ENCODE assay signal across 8 cellular contexts in genomic region chr14:77760381-77761204, GRCh38. TPM values are rescaled to one million over a fixed set of nuclear protein-coding genes. Genes with fewer than 3 reads are reported as not detected.
DNase-seq lines count a peak whose midpoint lies in the region; ATAC-seq and TF ChIP-seq lines count a peak whose summit lies in the region.

Gene SNW1, minus strand, starts transcription at chr14:77761156. Its CDS starts 29 bp downstream, at chr14:77761127.

- H3K27ac Mint-ChIP-seq in chondrocyte (ENCODE audit: unreplicated experiment) = peak within 1 kb of the TSS; percentile 99

- H3K36me3 Mint-ChIP-seq in chondrocyte (ENCODE audit: low read depth) = no peaks in the 10 kb centered on the region

- H3K9me3 Mint-ChIP-seq in chondrocyte (ENCODE audit: low read depth) = no peaks in the 10 kb centered on the region

- H3K4me3 ChIP-seq in kidney epithelial cell (ENCODE audit: low read depth, low read length) = peak within 1 kb of the TSS; percentile 67

- no peaks in the 10 kb centered on the region for H3K27me3 Mint-ChIP-seq in chondrocyte (ENCODE audit: low read depth)

- peaks cover 34% of the 10 kb centered on the region for H3K4me1 Mint-ChIP-seq in chondrocyte (ENCODE audit: low read depth)

- ATAC-seq in GM18508 (IDR thresholded peaks at IDR 0.05; ENCODE audit: insufficient read depth, unreplicated experiment) (peak; percentile 92), HG03025 (IDR thresholded peaks at IDR 0.05; ENCODE audit: low FRiP score, unreplicated experiment) (peak; percentile 89)

- no peaks in the 10 kb centered on the region for H3K27me3 ChIP-seq in kidney epithelial cell (ENCODE audit: control insufficient read depth, insufficient read depth, low read length)

- H3K36me3 ChIP-seq in kidney epithelial cell (ENCODE audit: control insufficient read depth, insufficient read depth, low read length) = no peaks in the 10 kb centered on the region

- peak within 1 kb of the TSS; percentile 95 for H3K4me3 Mint-ChIP-seq in chondrocyte (ENCODE audit: unreplicated experiment)

- TF ChIP-seq CTCF in chondrocyte (IDR thresholded peaks at IDR 0.05) = peak; percentile 24
- no peak for TF ChIP-seq CTCF in kidney epithelial cell (IDR thresholded peaks at IDR 0.05; ENCODE audit: insufficient read depth, low read length, poor library complexity, severe bottlenecking)

- DNase-seq in 8988T = peak; percentile 71
- peak; percentile 96 for DNase-seq in NCI-H2196 (lab: John Stamatoyannopoulos, UW; ENCODE audit: unreplicated experiment)
- peak; percentile 80 to 83 for DNase-seq in activated CD4-positive, alpha-beta T cell treated with anti-CD3 and anti-CD28 coated beads for 24 hours (ENCODE audit: low read depth in 2 of 2)
- peak; percentile 97 for DNase-seq in chondrocyte (ENCODE audit: low spot score)
- DNase-seq in kidney epithelial cell (ENCODE audit: low read depth) = peak; percentile 86
- peak; percentile 88 for DNase-seq in stimulated activated CD4-positive, alpha-beta T cell treated with anti-CD3 and anti-CD28 coated beads, Interleukin-15, amount 100 ng/mL, for 48 hours (ENCODE audit: low read depth in 2 of 2)

RNA-seq across cellular contexts. Expression of gene SNW1, which starts in this region (rescaled TPM):
- total RNA-seq in chondrocyte = 54.8 to 63.0 TPM (median 61.7 TPM) in 3 replicates
- total RNA-seq in kidney epithelial cell = 60.2 and 66.4 TPM in 2 replicates

Comparison
In these comparisons a context has a peak if more than half of its experiments do, and no peak if none do; other contexts are left out.
1. Peak in every context shown above with its lines: DNase-seq, ATAC-seq and H3K4me3 ChIP-seq.